ENCODE assay signal across 8 cellular contexts in the genomic region with DNA sequence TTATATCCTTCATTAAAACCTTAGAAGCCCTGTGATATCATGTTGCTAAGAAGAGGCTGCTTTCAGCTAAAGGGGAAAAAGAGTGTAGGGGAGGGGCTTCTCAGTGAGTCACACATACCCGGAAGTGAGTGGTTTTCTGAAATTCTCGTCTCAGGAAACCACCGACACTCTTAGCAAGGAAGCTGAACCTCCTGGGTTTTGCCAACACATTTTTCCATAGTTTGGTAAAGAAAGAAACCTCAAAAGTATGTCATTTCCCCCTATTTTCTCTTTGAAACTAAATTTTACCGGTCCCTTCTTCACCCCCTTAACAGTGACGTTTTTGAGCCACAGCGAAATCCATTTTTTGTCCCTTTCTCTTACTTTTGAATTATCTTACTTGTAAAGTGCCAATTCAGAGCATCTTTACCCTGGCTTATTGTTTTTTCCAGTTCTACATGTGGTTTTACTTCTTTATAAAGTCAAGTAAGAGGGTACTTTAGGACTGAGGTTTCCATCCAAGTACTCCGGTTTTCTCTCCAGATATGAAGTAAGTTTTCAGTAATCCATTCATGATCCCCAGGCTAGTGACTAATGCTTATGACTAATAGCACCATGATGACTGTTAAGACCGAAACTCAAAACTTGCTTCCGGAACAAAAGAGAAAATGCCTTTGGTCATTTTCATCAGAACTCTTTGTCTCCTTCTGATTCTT.
DNase-seq lines count a peak whose midpoint lies in the region; ATAC-seq lines count a peak whose summit lies in the region.

No MANE protein-coding gene starts in this region.

- DNase-seq in EH (ENCODE audit: low read depth), result peak; percentile 97
- DNase-seq in KBM-7, result peak; percentile 90
- peak; percentile 43 for DNase-seq in activated CD4-positive, CD25-positive, alpha-beta regulatory T cell treated with anti-CD3 and anti-CD28 coated beads, Interleukin-2, amount 50 U/mL, for 72 hours
- DNase-seq in dedifferentiated amniotic fluid mesenchymal stem cell (ENCODE audit: extremely low spot score), result peak; percentile 95
- DNase-seq in stimulated activated naive B cell treated with anti-CD40 and anti-IgM and Interleukin-4, amounts not matched to agents 10 μg/mL and 1 μg/mL and 100 μg/mL, for 72 hours, result peak; percentile 56
- DNase-seq in NCI-H1092 (lab: John Stamatoyannopoulos, UW), result no peak

- peak overlapping the region; percentile 98 for H3K27ac Mint-ChIP-seq in stimulated activated naive B cell treated with anti-CD40 and anti-IgM and Interleukin-4, amounts not matched to agents 10 μg/mL and 1 μg/mL and 100 μg/mL, for 72 hours

- peaks cover 45% of the 10 kb centered on the region for H3K4me1 ChIP-seq in mesodermal cell (ENCODE audit: control insufficient read depth, insufficient read depth, low read length, poor library complexity, severe bottlenecking)

- H3K4me1 Mint-ChIP-seq in stimulated activated naive B cell treated with anti-CD40 and anti-IgM and Interleukin-4, amounts not matched to agents 10 μg/mL and 1 μg/mL and 100 μg/mL, for 72 hours, result peaks cover 14 to 34% of the 10 kb centered on the region in 2 donors

- H3K9me3 ChIP-seq in mesodermal cell (ENCODE audit: control insufficient read depth, low read length), result no peaks in the 10 kb centered on the region

- H3K27me3 Mint-ChIP-seq in stimulated activated naive B cell treated with anti-CD40 and anti-IgM and Interleukin-4, amounts not matched to agents 10 μg/mL and 1 μg/mL and 100 μg/mL, for 72 hours, result no peaks in the 10 kb centered on the region

- H3K9me3 Mint-ChIP-seq in stimulated activated naive B cell treated with anti-CD40 and anti-IgM and Interleukin-4, amounts not matched to agents 10 μg/mL and 1 μg/mL and 100 μg/mL, for 72 hours, result no peaks in the 10 kb centered on the region

- WGBS in mesodermal cell (ENCODE audit: insufficient coverage in 2 of 2), 2 experiments, result 43 to 69% methylated on average over 6 of the region's 9 CpGs

- H3K27ac ChIP-seq in mesodermal cell (ENCODE audit: low read depth, low read length, severe bottlenecking), result peak overlapping the region; percentile 99

- H3K36me3 ChIP-seq in mesodermal cell (ENCODE audit: control insufficient read depth, insufficient read depth, low read length), result no peaks in the 10 kb centered on the region

- H3K36me3 Mint-ChIP-seq in stimulated activated naive B cell treated with anti-CD40 and anti-IgM and Interleukin-4, amounts not matched to agents 10 μg/mL and 1 μg/mL and 100 μg/mL, for 72 hours, result no peaks in the 10 kb centered on the region

- H3K4me3 ChIP-seq in mesodermal cell (ENCODE audit: extremely low read depth, insufficient read depth, low read length, poor library complexity, severe bottlenecking), result no peak overlapping the region

- ATAC-seq in GM21717 (IDR thresholded peaks at IDR 0.05; ENCODE audit: unreplicated experiment), result peak; percentile 93
- peak; percentile 88 to 90 for ATAC-seq in stimulated activated naive B cell treated with anti-CD40 and anti-IgM and Interleukin-4, amounts not matched to agents 10 μg/mL and 1 μg/mL and 100 μg/mL, for 72 hours (replicated peaks)

- H3K4me3 Mint-ChIP-seq in stimulated activated naive B cell treated with anti-CD40 and anti-IgM and Interleukin-4, amounts not matched to agents 10 μg/mL and 1 μg/mL and 100 μg/mL, for 72 hours, result peak overlapping the region; percentile 77 to 79

- in situ Hi-C loops in KBM-7 (cut with MboI; ENCODE audit: low pct_unique_long_range_greater_than_20kb, low sequenced_read_pairs), result no loop called here
